9 cellular contexts compared by ENCODE assay signal in the genomic region with DNA sequence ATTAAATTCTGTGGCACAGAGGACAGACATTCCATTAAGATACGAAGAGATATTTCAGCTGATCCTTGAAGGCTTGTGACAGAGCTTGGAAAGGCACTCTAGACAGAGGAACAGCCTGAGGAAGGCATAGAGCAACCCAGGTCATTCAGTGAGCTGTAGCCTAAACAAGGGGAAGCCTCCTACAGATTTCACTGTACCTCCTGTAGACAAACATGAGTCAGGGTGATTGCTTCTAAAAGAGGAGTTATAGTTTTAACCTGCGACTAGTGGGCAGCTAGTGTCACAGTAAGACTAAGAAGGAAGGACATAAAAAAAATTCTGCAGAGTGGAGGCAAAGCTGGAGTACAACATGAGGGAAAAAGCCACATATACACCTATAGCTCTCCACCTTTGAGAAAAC. TPM values are rescaled to one million over a fixed set of nuclear protein-coding genes. Genes with fewer than 3 reads are reported as not detected.
A peak's percentile ranks its signal among the peaks of the same experiment; 100 is the strongest.
DNase-seq lines count a peak whose midpoint lies in the region; ATAC-seq and TF ChIP-seq lines count a peak whose summit lies in the region.
"Had no signal": no experiment of that assay in that cellular context is flagged by ENCODE, and none has a peak within 500 bp of the region (broad histone marks: within the 10 kb centered on the region; RNA-seq: fewer than 3 reads in every experiment).

No MANE protein-coding gene starts in this region.

- H3K4me3 Mint-ChIP-seq in CD4-positive, alpha-beta T cell = no peak overlapping the region

- CTCF ChIA-PET in HCT116 (lab: Charles Lee) = interaction anchor here (0.8 kb wide), 1 partner anchor 9 kb away, joined by 3 read pairs; no protein-coding TSS in a partner anchor
- CTCF ChIA-PET in CD4-positive, alpha-beta T cell (lab: Charles Lee) = interaction anchor here (1.2 kb wide), 1 partner anchor 12 kb away, joined by 4 read pairs; no protein-coding TSS in a partner anchor

- peak overlapping the region in 1 of 2 experiments; percentile 51; a peak in 1 of 4 replicates for H3K4me3 ChIP-seq in HCT116 (replicated peaks in 1 of 2; ENCODE audit: low read depth in 1 of 2, low read length in 2 of 2)
- peak overlapping the region; percentile 57 for H3K4me3 ChIP-seq in SK-N-MC

- intact Hi-C loops in HCT116 (cut with micrococcal nuclease) (loop anchor here (5.0 kb wide), 1 partner anchor 55 kb away; the partner anchor contains the start of genes CERT1 and POLK), left ventricle myocardium superior (cut with micrococcal nuclease) (no loop called here)
- intact Hi-C loops in CD4-positive, alpha-beta T cell (cut with DNase I, micrococcal nuclease) = no loop called here

- H3K9ac ChIP-seq in HCT116 (ENCODE audit: low read length) (peak overlapping the region; percentile 61), SK-N-MC (ENCODE audit: insufficient read length) (peak overlapping the region; percentile 25)

- no peaks in the 10 kb centered on the region for H3K9me3 ChIP-seq in HCT116 (ENCODE audit: control insufficient read depth in 1 of 2, insufficient read depth in 1 of 2, low read depth in 1 of 2, low read length in 2 of 2)
- no peaks in the 10 kb centered on the region for H3K9me3 ChIP-seq in SK-N-MC (ENCODE audit: low read depth, low read length)
- no peaks in the 10 kb centered on the region for H3K9me3 ChIP-seq in CD4-positive, alpha-beta T cell (ENCODE audit: control insufficient read depth, low read length)

- H3K9me3 Mint-ChIP-seq in CD4-positive, alpha-beta T cell = no peaks in the 10 kb centered on the region

- H3K36me3 ChIP-seq in HCT116 (ENCODE audit: control insufficient read depth in 1 of 2, insufficient read depth in 2 of 2, low read length in 2 of 2) (no peaks in the 10 kb centered on the region), SK-N-MC (ENCODE audit: insufficient read depth, low read length) (peaks cover 6% of the 10 kb centered on the region; the same call in 1 of the 2 replicates)

- DNase-seq in ELR (ENCODE audit: low read depth) = peak; percentile 81
- peak; percentile 19 for DNase-seq in HCT116 (ENCODE audit: low read depth, low spot score)
- DNase-seq in SK-N-MC (ENCODE audit: low read depth, low spot score) = no peak
- DNase-seq in left ventricle myocardium superior = no peak
- no peak for DNase-seq in CD4-positive, alpha-beta T cell
- no peak for DNase-seq in NCI-H2227 (lab: John Stamatoyannopoulos, UW; ENCODE audit: unreplicated experiment)
- DNase-seq in effector CD8-positive, alpha-beta T cell (lab: John Stamatoyannopoulos, UW) = no peak

- no peak for TF ChIP-seq POLR2A in HCT116 (IDR thresholded peaks at IDR 0.05; ENCODE audit: borderline replicate concordance, extremely low read depth, insufficient read depth, insufficient read length)

- H3K27me3 ChIP-seq in HCT116 (ENCODE audit: insufficient read depth, low read length) = no peaks in the 10 kb centered on the region
- H3K27me3 ChIP-seq in CD4-positive, alpha-beta T cell (ENCODE audit: control insufficient read depth, insufficient read depth, low read length) = no peaks in the 10 kb centered on the region

- no peaks in the 10 kb centered on the region for H3K27me3 Mint-ChIP-seq in CD4-positive, alpha-beta T cell

- peak overlapping the region; percentile 83 for H3K4me2 ChIP-seq in HCT116 (ENCODE audit: low read length)

- peaks cover 16% of the 10 kb centered on the region for H3K4me1 Mint-ChIP-seq in CD4-positive, alpha-beta T cell (ENCODE audit: low read depth)

- H4K20me1 ChIP-seq in HCT116 (ENCODE audit: insufficient read depth) = no peaks in the 10 kb centered on the region

- no peak for TF ChIP-seq RAD21 in HCT116 (IDR thresholded peaks at IDR 0.05; ENCODE audit: low read depth)

- TF ChIP-seq CTCF in HCT116 (IDR thresholded peaks at IDR 0.05 in 2 of 3, conservative IDR thresholded peaks at IDR 0.05 in 1 of 3; ENCODE audit: borderline replicate concordance in 1 of 3, insufficient read depth in 1 of 3, low read depth in 2 of 3, low read length in 2 of 3) = no peak
- no peak for TF ChIP-seq CTCF in CD4-positive, alpha-beta T cell (IDR thresholded peaks at IDR 0.05)

- H2AFZ ChIP-seq in HCT116 (ENCODE audit: low read depth, low read length, poor library complexity, severe bottlenecking) = no peak overlapping the region

- RAD21 ChIA-PET in HCT116 (lab: Charles Lee; ENCODE audit: low non-redundant PET in 1 of 2, low total read pairs in 2 of 2, uncharacterized antibody in 2 of 2, unreplicated experiment in 2 of 2) = no interaction called here

- BruUV-seq in HCT116 (replicated peaks; lab: Mats Ljungman, UMichigan) = no TSS peak

- ATAC-seq in HCT116 (peak; percentile 33), left ventricle myocardium superior (peak; percentile 64), HG03159 (IDR thresholded peaks at IDR 0.05; ENCODE audit: unreplicated experiment) (no peak)
- ATAC-seq in CD4-positive, alpha-beta T cell (ENCODE audit: poor library complexity) = no peak

- peaks cover 29 to 38% of the 10 kb centered on the region in 2 experiments for H3K4me1 ChIP-seq in HCT116 (ENCODE audit: control insufficient read depth in 1 of 2, insufficient read depth in 2 of 2, low read length in 2 of 2)

- no peak overlapping the region for H3K27ac Mint-ChIP-seq in CD4-positive, alpha-beta T cell

- H3K27ac ChIP-seq in HCT116 (ENCODE audit: low read depth, low read length) (peak overlapping the region; percentile 80; the same call in 1 of the 2 replicates), SK-N-MC (peak overlapping the region; percentile 86)
- H3K27ac ChIP-seq in CD4-positive, alpha-beta T cell (ENCODE audit: low read depth, low read length) = no peak overlapping the region
- H3K27ac ChIP-seq: HL-60 had no signal

- no peaks in the 10 kb centered on the region for H3K9me2 ChIP-seq in HCT116 (ENCODE audit: insufficient read depth)

- H3K36me3 Mint-ChIP-seq in CD4-positive, alpha-beta T cell (ENCODE audit: low read depth) = peaks cover 80% of the 10 kb centered on the region

- POLR2A ChIA-PET in HCT116 (lab: Charles Lee) = no interaction called here
- POLR2A ChIA-PET in CD4-positive, alpha-beta T cell (lab: Charles Lee) = no interaction called here

- H3K79me2 ChIP-seq in HCT116 (ENCODE audit: insufficient read depth, low read length) = no peaks in the 10 kb centered on the region; the same call in 1 of the 2 replicates

TF ChIP-seq in HCT116, 20 proteins besides CTCF, POLR2A, EP300 and RAD21:
- TF ChIP-seq CEBPB (IDR thresholded peaks at IDR 0.05; ENCODE audit: low read depth) (peak; percentile 24; the same call in 1 of the 2 replicates), SIN3A (IDR thresholded peaks at IDR 0.05; ENCODE audit: low read depth) (no peak), SP1 (IDR thresholded peaks at IDR 0.05; ENCODE audit: low read depth) (0 out of 2 replicates have a peak, but pooled peaks have one; percentile 24), FOSL1 (IDR thresholded peaks at IDR 0.05; ENCODE audit: low read depth) (0 out of 2 replicates have a peak, but pooled peaks have one; percentile 11)

RNA-seq across cellular contexts. Expression of gene ANKDD1B, which starts 43.5 kb away (rescaled TPM):
- total RNA-seq in HCT116 (2021; ENCODE audit: unreplicated experiment) (0.84 TPM), left ventricle myocardium superior (0.25 TPM)
- polyA plus RNA-seq in HCT116 (2012) = 0.10 and 0.18 TPM in 2 replicates
- total RNA-seq in CD4-positive, alpha-beta T cell = under 1 TPM in 1 of 2 experiments, not detected in 1; 0.30 TPM

RNA-seq across cellular contexts. Expression of gene POLK, which starts 56.0 kb away (rescaled TPM):
- total RNA-seq in HCT116 (2021; ENCODE audit: unreplicated experiment) = 17.3 TPM
- polyA plus RNA-seq in HCT116 (2012) = 2.5 and 4.0 TPM in 2 replicates
- total RNA-seq in left ventricle myocardium superior = 22.2 TPM
- 10 to 100 TPM; 10.0 to 10.3 TPM for total RNA-seq in CD4-positive, alpha-beta T cell

RNA-seq across cellular contexts. Expression of gene CERT1, which starts 56.3 kb away (rescaled TPM):
- total RNA-seq in HCT116 (2021; ENCODE audit: unreplicated experiment) (22.8 TPM), left ventricle myocardium superior (29.3 TPM)
- 12.2 and 17.1 TPM in 2 replicates for polyA plus RNA-seq in HCT116 (2012)
- 10 to 100 TPM; 26.5 to 28.7 TPM for total RNA-seq in CD4-positive, alpha-beta T cell

Comparison
In these comparisons a context has a peak if more than half of its experiments do, and no peak if none do; other contexts are left out.
1. DNase-seq: peak in ELR (single experiment) and HCT116 (single experiment); none in SK-N-MC (single experiment), left ventricle myocardium superior (single experiment), CD4-positive, alpha-beta T cell (0 of 10), NCI-H2227 (single experiment) and effector CD8-positive, alpha-beta T cell (single experiment).
2. ATAC-seq: peak in HCT116 (single experiment) and left ventricle myocardium superior (single experiment); none in CD4-positive, alpha-beta T cell (single experiment) and HG03159 (single experiment).